In the genomic region with DNA sequence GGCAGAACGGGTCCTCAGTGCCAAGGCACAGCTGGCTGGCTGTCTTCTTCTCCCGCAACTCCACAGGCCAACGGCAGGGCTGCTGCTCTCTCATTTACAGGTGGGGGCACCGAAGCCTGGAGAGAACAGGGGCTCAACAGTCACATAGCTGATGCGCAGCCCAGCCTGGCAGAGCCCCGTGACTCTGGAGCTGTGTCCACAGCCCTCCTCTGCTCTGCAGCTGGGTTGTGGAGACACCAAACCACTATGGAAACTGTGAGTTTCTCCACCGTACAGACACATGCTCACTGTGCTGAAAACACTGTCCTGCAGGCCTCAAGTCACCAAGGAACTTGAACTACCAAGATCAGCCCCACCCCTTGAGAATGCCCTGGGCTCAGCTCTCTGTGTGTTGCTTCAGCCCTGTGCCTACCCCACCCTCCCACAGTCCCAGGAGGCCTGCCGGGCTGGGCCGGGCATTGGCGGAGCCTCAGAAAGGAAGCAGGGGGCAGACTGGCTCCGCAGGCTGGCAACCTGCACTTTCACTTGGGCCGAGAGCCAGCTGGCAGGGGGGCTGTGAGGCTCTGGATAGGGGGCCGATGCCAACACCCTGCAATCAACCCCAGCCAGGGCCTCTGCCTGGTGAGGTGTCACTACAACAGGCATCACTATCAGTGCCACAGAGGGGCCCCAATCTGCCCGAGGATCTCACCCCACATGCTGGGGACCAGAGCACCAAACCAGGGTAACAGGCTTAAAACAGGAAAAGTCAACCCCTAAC, we compare ENCODE assay signal across 8 cellular contexts.
DNase-seq lines count a peak whose midpoint lies in the region; ATAC-seq, FAIRE-seq and TF ChIP-seq lines count a peak whose summit lies in the region.

No MANE protein-coding gene starts in this region.

- TF ChIP-seq EP300 in GM12878 (IDR thresholded peaks at IDR 0.05; ENCODE audit: borderline replicate concordance in 1 of 2, control insufficient read depth in 1 of 2, low read depth in 2 of 2, low read length in 2 of 2): no peak
- TF ChIP-seq EP300 in stomach (IDR thresholded peaks at IDR 0.05): no peak

- peaks cover 52% of the 10 kb centered on the region for H3K79me2 ChIP-seq in GM12878 (ENCODE audit: control insufficient read depth, insufficient read depth, low read length)

- H2AFZ ChIP-seq in GM12878 (ENCODE audit: control insufficient read depth, low read depth, low read length): no peak overlapping the region

- no peak for FAIRE-seq in GM12878 (lab: Jason Lieb, UNC)

- H3K27me3 ChIP-seq in GM12878 (replicated peaks in 1 of 2; ENCODE audit: control insufficient read depth in 2 of 2, insufficient read depth in 2 of 2, low read length in 1 of 2): no peaks in the 10 kb centered on the region
- no peaks in the 10 kb centered on the region for H3K27me3 ChIP-seq in stomach

- RAD21 ChIA-PET in GM12878 (lab: Charles Lee; ENCODE audit: unreplicated experiment): interaction anchor here (1.2 kb wide), 1 partner anchor 27 kb away, joined by 3 read pairs; no protein-coding TSS in a partner anchor

- H3K4me3 ChIP-seq in GM12878 (no peak overlapping the region), stomach (no peak overlapping the region)

- 45% methylated on average over 14 of the region's 14 CpGs for WGBS in GM12878 (ENCODE audit: insufficient coverage, insufficient replicate concordance, low lambda C conversion rate, missing lambda C conversion rate)
- 24 to 42% (median 30%) methylated on average over 11 to 14 of the region's 14 CpGs for WGBS in stomach, 5 donors

- no peak for TF ChIP-seq RAD21 in GM12878 (IDR thresholded peaks at IDR 0.05; ENCODE audit: insufficient read depth, low read depth, low read length)

- DNase-seq in AG08395 (ENCODE audit: low spot score) (peak; percentile 80), NCI-H1105 treated with DMSO at 0.1 percent for 48 hours (lab: John Stamatoyannopoulos, UW) (peak; percentile 60), GM12878 (ENCODE audit: low read depth, low spot score) (no peak), left lobe of liver (ENCODE audit: low spot score) (peak; percentile 85), stomach (peak; percentile 83), HCEC 1CT (no peak), kidney tubule cell (ENCODE audit: low spot score) (no peak)

- TF ChIP-seq CTCF in GM12878 (IDR thresholded peaks at IDR 0.05 in 2 of 3, conservative IDR thresholded peaks at IDR 0.05 in 1 of 3; ENCODE audit: control insufficient read depth in 2 of 3, extremely low read depth in 1 of 3, insufficient read depth in 1 of 3, low read depth in 3 of 3, low read length in 3 of 3) (0 out of 6 replicates have a peak, but pooled peaks of 1 of the 3 experiments have one; percentile 4), stomach (IDR thresholded peaks at IDR 0.05) (peak in 3 of 7 experiments; percentile 6 to 40 (median 29))

- H4K20me1 ChIP-seq in GM12878 (ENCODE audit: control insufficient read depth, insufficient read depth): peaks cover 16% of the 10 kb centered on the region

- SMC1A ChIA-PET in GM12878 (lab: Charles Lee; ENCODE audit: uncharacterized antibody, unreplicated experiment): interaction anchor here (0.8 kb wide), 1 partner anchor 56 kb away, joined by 3 read pairs; no protein-coding TSS in a partner anchor

- in situ Hi-C loops in GM12878 (cut with MboI): no loop called here

- H3K27ac ChIP-seq in GM12878 (ENCODE audit: control insufficient read depth, insufficient read depth): no peak overlapping the region
- H3K27ac ChIP-seq in stomach: peak overlapping the region; percentile 16 to 81 (median 56)

- H3K36me3 ChIP-seq in GM12878 (ENCODE audit: control insufficient read depth in 2 of 2, insufficient read depth in 2 of 2, low read length in 1 of 2) (peaks cover 0 to 1% of the 10 kb centered on the region in 2 experiments; a peak in 2 of 4 replicates), stomach (peaks cover 0 to 5% (median 0%) of the 10 kb centered on the region in 4 donors)

- BruUV-seq in GM12878 (replicated peaks; lab: Mats Ljungman, UMichigan): no TSS peak

- POLR2A ChIA-PET in GM12878 (lab: Charles Lee): no interaction called here

- CTCF ChIA-PET in GM12878 (lab: Yijun Ruan, JAX): interaction anchor here (1.1 to 1.3 kb wide), 2 partner anchors 40 to 113 kb away, joined by 3 to 5 read pairs; no protein-coding TSS in a partner anchor

- TF ChIP-seq POLR2A in GM12878 (IDR thresholded peaks at IDR 0.05; ENCODE audit: low read depth, low read length) (no peak), stomach (IDR thresholded peaks at IDR 0.05) (no peak)

- H3K4me2 ChIP-seq in GM12878 (ENCODE audit: control insufficient read depth, insufficient read depth): peak overlapping the region; percentile 42; the same call in 1 of the 2 replicates

- peak; percentile 46 for ATAC-seq in GM19043 (IDR thresholded peaks at IDR 0.05; ENCODE audit: low read depth, unreplicated experiment)
- peak; percentile 70 for ATAC-seq in GM12878
- ATAC-seq in left lobe of liver: peak; percentile 77

- intact Hi-C loops in GM12878 (cut with micrococcal nuclease; ENCODE audit: unreplicated experiment): no loop called here
- intact Hi-C loops in stomach (cut with DNase I; ENCODE audit: low total_unique reads): no loop called here

- peak overlapping the region; percentile 12 for H3K9ac ChIP-seq in GM12878 (ENCODE audit: control insufficient read depth, insufficient read depth, low read length)

- H3K4me1 ChIP-seq in GM12878 (ENCODE audit: control insufficient read depth, insufficient read depth, low read length) (peaks cover 26% of the 10 kb centered on the region), stomach (peaks cover 54 to 93% (median 84%) of the 10 kb centered on the region in 4 donors)

- no peaks in the 10 kb centered on the region for H3K9me3 ChIP-seq in GM12878 (replicated peaks; ENCODE audit: control insufficient read depth, insufficient read depth, low read length)
- no peaks in the 10 kb centered on the region for H3K9me3 ChIP-seq in stomach

TF ChIP-seq in GM12878, 131 proteins besides CTCF, POLR2A, EP300 and RAD21:
- TF ChIP-seq, protein P1, sequence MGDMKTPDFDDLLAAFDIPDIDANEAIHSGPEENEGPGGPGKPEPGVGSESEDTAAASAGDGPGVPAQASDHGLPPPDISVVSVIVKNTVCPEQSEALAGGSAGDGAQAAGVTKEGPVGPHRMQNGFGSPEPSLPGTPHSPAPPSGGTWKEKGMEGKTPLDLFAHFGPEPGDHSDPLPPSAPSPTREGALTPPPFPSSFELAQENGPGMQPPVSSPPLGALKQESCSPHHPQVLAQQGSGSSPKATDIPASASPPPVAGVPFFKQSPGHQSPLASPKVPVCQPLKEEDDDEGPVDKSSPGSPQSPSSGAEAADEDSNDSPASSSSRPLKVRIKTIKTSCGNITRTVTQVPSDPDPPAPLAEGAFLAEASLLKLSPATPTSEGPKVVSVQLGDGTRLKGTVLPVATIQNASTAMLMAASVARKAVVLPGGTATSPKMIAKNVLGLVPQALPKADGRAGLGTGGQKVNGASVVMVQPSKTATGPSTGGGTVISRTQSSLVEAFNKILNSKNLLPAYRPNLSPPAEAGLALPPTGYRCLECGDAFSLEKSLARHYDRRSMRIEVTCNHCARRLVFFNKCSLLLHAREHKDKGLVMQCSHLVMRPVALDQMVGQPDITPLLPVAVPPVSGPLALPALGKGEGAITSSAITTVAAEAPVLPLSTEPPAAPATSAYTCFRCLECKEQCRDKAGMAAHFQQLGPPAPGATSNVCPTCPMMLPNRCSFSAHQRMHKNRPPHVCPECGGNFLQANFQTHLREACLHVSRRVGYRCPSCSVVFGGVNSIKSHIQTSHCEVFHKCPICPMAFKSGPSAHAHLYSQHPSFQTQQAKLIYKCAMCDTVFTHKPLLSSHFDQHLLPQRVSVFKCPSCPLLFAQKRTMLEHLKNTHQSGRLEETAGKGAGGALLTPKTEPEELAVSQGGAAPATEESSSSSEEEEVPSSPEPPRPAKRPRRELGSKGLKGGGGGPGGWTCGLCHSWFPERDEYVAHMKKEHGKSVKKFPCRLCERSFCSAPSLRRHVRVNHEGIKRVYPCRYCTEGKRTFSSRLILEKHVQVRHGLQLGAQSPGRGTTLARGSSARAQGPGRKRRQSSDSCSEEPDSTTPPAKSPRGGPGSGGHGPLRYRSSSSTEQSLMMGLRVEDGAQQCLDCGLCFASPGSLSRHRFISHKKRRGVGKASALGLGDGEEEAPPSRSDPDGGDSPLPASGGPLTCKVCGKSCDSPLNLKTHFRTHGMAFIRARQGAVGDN (IDR thresholded peaks at IDR 0.05): no peak
- TF ChIP-seq ZSCAN29 (IDR thresholded peaks at IDR 0.05) (no peak), TCF12 (IDR thresholded peaks at IDR 0.05; ENCODE audit: low read depth, low read length) (no peak), NR2C1 (IDR thresholded peaks at IDR 0.05) (no peak), PAX8 (IDR thresholded peaks at IDR 0.05) (no peak)
- TF ChIP-seq, protein P2, sequence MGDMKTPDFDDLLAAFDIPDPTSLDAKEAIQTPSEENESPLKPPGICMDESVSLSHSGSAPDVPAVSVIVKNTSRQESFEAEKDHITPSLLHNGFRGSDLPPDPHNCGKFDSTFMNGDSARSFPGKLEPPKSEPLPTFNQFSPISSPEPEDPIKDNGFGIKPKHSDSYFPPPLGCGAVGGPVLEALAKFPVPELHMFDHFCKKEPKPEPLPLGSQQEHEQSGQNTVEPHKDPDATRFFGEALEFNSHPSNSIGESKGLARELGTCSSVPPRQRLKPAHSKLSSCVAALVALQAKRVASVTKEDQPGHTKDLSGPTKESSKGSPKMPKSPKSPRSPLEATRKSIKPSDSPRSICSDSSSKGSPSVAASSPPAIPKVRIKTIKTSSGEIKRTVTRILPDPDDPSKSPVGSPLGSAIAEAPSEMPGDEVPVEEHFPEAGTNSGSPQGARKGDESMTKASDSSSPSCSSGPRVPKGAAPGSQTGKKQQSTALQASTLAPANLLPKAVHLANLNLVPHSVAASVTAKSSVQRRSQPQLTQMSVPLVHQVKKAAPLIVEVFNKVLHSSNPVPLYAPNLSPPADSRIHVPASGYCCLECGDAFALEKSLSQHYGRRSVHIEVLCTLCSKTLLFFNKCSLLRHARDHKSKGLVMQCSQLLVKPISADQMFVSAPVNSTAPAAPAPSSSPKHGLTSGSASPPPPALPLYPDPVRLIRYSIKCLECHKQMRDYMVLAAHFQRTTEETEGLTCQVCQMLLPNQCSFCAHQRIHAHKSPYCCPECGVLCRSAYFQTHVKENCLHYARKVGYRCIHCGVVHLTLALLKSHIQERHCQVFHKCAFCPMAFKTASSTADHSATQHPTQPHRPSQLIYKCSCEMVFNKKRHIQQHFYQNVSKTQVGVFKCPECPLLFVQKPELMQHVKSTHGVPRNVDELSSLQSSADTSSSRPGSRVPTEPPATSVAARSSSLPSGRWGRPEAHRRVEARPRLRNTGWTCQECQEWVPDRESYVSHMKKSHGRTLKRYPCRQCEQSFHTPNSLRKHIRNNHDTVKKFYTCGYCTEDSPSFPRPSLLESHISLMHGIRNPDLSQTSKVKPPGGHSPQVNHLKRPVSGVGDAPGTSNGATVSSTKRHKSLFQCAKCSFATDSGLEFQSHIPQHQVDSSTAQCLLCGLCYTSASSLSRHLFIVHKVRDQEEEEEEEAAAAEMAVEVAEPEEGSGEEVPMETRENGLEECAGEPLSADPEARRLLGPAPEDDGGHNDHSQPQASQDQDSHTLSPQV (IDR thresholded peaks at IDR 0.05): no peak
TF ChIP-seq in GM12878: peak in this region for 0.

Comparison
In these comparisons a context has a peak if more than half of its experiments do, and no peak if none do; other contexts are left out.
1. DNase-seq: peak in AG08395 (single experiment), NCI-H1105 treated with DMSO at 0.1 percent for 48 hours (single experiment), left lobe of liver (single experiment) and stomach (single experiment); none in GM12878 (single experiment), HCEC 1CT (single experiment) and kidney tubule cell (single experiment).
2. Peak in every context shown above with its lines, with median percentiles within 50 percentile points of each other: ATAC-seq.